Comparison of ENCODE assay signal across 8 cellular contexts in genomic region chr5:53478411-53479044, GRCh38. TPM values are rescaled to one million over a fixed set of nuclear protein-coding genes. Genes with fewer than 3 reads are reported as not detected.
A peak's percentile ranks its signal among the peaks of the same experiment; 100 is the strongest.
DNase-seq lines count a peak whose midpoint lies in the region; ATAC-seq and TF ChIP-seq lines count a peak whose summit lies in the region.

No MANE protein-coding gene starts in this region.

- peaks cover 0 to 2% of the 10 kb centered on the region in 2 experiments; a peak in 1 of 3 replicates for H3K36me3 ChIP-seq in HEK293 (ENCODE audit: control insufficient read depth in 2 of 2, insufficient read depth in 1 of 2, low read length in 2 of 2)
- no peaks in the 10 kb centered on the region for H3K36me3 ChIP-seq in heart left ventricle

- TF ChIP-seq POLR2A in heart left ventricle (IDR thresholded peaks at IDR 0.05): no peak

- TF ChIP-seq CTCF in HEK293 (tag by site-specific recombination; IDR thresholded peaks at IDR 0.05): peak; percentile 89
- peak; percentile 41 to 77 (median 60) for TF ChIP-seq CTCF in heart left ventricle (IDR thresholded peaks at IDR 0.05)
- TF ChIP-seq CTCF in progenitor cell of endocrine pancreas (IDR thresholded peaks at IDR 0.05; ENCODE audit: unreplicated experiment): peak; percentile 55

- H3K9me3 ChIP-seq in HEK293 (ENCODE audit: control insufficient read depth, insufficient read depth, low read depth, low read length) (no peaks in the 10 kb centered on the region), heart left ventricle (no peaks in the 10 kb centered on the region)

- peak overlapping the region; percentile 31 for H3K4me3 ChIP-seq in HEK293 (ENCODE audit: low read depth, low read length)
- H3K4me3 ChIP-seq in heart left ventricle: peak overlapping the region; percentile 10 to 93 (median 70)

- no peaks in the 10 kb centered on the region for H3K36me3 Mint-ChIP-seq in activated naive CD8-positive, alpha-beta T cell
- no peaks in the 10 kb centered on the region for H3K36me3 Mint-ChIP-seq in progenitor cell of endocrine pancreas (ENCODE audit: insufficient read depth)

- peaks cover 0 to 24% (median 0%) of the 10 kb centered on the region in 9 donors for H3K27me3 ChIP-seq in heart left ventricle

- peaks cover 31% of the 10 kb centered on the region for H3K4me1 Mint-ChIP-seq in activated naive CD8-positive, alpha-beta T cell (ENCODE audit: low read depth)
- peaks cover 32% of the 10 kb centered on the region for H3K4me1 Mint-ChIP-seq in progenitor cell of endocrine pancreas (ENCODE audit: low read depth)

- peaks cover 33% of the 10 kb centered on the region for H3K27me3 Mint-ChIP-seq in activated naive CD8-positive, alpha-beta T cell
- peaks cover 30% of the 10 kb centered on the region for H3K27me3 Mint-ChIP-seq in progenitor cell of endocrine pancreas

- H3K9me3 Mint-ChIP-seq in activated naive CD8-positive, alpha-beta T cell (ENCODE audit: low read depth): no peaks in the 10 kb centered on the region
- no peaks in the 10 kb centered on the region for H3K9me3 Mint-ChIP-seq in progenitor cell of endocrine pancreas (ENCODE audit: low read depth)

- POLR2A ChIA-PET in HEK293 (lab: Yijun Ruan, JAX): interaction anchor here (0.8 kb wide), 1 partner anchor 9 kb away, joined by 4 read pairs; no protein-coding TSS in a partner anchor

- H3K4me3 Mint-ChIP-seq in activated naive CD8-positive, alpha-beta T cell: peak overlapping the region; percentile 95
- peak overlapping the region; percentile 85 for H3K4me3 Mint-ChIP-seq in progenitor cell of endocrine pancreas (ENCODE audit: low read depth)

- intact Hi-C loops in heart left ventricle (cut with DNase I): loop anchor here (2.0 to 10.0 kb wide), 12 partner anchors 386 to 754 kb away; no protein-coding TSS in a partner anchor

- DNase-seq in DMS 273 treated with DMSO at 0.1 percent for 48 hours (lab: John Stamatoyannopoulos, UW): peak; percentile 75
- DNase-seq in NCI-H510A (lab: John Stamatoyannopoulos, UW): peak; percentile 51
- DNase-seq in heart left ventricle: peak in 3 of 5 donors; percentile 20 to 57 (median 21)
- no peak for DNase-seq in progenitor cell of endocrine pancreas (ENCODE audit: low spot score, unreplicated experiment)
- DNase-seq in activated gamma-delta T cell treated with Interleukin-2 at 50 U/mL for 16 hours: no peak
- no peak for DNase-seq in stimulated activated naive CD4-positive, alpha-beta T cell treated with Interleukin-2 at 50 U/mL for 16 hours (lab: John Stamatoyannopoulos, UW)

- H3K27ac ChIP-seq in HEK293 (ENCODE audit: extremely low read depth, low read depth, low read length) (peak overlapping the region; percentile 24; the same call in 1 of the 2 replicates), heart left ventricle (peak overlapping the region in 3 of 12 donors; percentile 41 to 80 (median 79))

- 0 to 1% (median 1%) methylated on average over 26 of the region's 26 CpGs for WGBS in heart left ventricle, 4 donors

- CTCF ChIA-PET in HEK293 (lab: Yijun Ruan, JAX): interaction anchor here (0.6 to 2.0 kb wide), 20 partner anchors 9 to 1392 kb away, joined by 3 to 8 read pairs (median 3); no protein-coding TSS in a partner anchor

- H3K27ac Mint-ChIP-seq in activated naive CD8-positive, alpha-beta T cell: no peak overlapping the region
- peak overlapping the region; percentile 1 for H3K27ac Mint-ChIP-seq in progenitor cell of endocrine pancreas

- peaks cover 2% of the 10 kb centered on the region for H3K4me1 ChIP-seq in HEK293 (ENCODE audit: control insufficient read depth, insufficient read depth, low read length)
- H3K4me1 ChIP-seq in heart left ventricle: peaks cover 0 to 38% (median 7%) of the 10 kb centered on the region in 12 donors

- peak; percentile 10 to 63 (median 56) for ATAC-seq in heart left ventricle

TF ChIP-seq in HEK293, 187 proteins besides CTCF, POLR2A, EP300 and RAD21 (continues in another document):
- TF ChIP-seq FEZF1 (tag by site-specific recombination; IDR thresholded peaks at IDR 0.05): peak; percentile 38
- 0 out of 2 replicates have a peak, but pooled peaks have one; percentile 47 for TF ChIP-seq HIC1 (tag by site-specific recombination; IDR thresholded peaks at IDR 0.05)
- peak; percentile 99 for TF ChIP-seq ZNF398 (tag by site-specific recombination; IDR thresholded peaks at IDR 0.05)
- TF ChIP-seq ZNF596 (tag by site-specific recombination; IDR thresholded peaks at IDR 0.05): peak; percentile 68
- no peak for TF ChIP-seq ZNF426 (tag by site-specific recombination; IDR thresholded peaks at IDR 0.05)
- no peak for TF ChIP-seq ZNF214 (tag by site-specific recombination; IDR thresholded peaks at IDR 0.05; ENCODE audit: borderline replicate concordance)
- peak; percentile 66; the same call in 1 of the 2 replicates for TF ChIP-seq ZNF324 (tag by site-specific recombination; IDR thresholded peaks at IDR 0.05)
- peak; percentile 93 for TF ChIP-seq ZBTB44 (tag by site-specific recombination; IDR thresholded peaks at IDR 0.05)
- TF ChIP-seq KLF9 (tag by site-specific recombination; IDR thresholded peaks at IDR 0.05; ENCODE audit: low read depth): no peak
- peak; percentile 86; the same call in 1 of the 2 replicates for TF ChIP-seq ZBTB48 (tag by site-specific recombination; IDR thresholded peaks at IDR 0.05)
- TF ChIP-seq BCL6B (tag by site-specific recombination; IDR thresholded peaks at IDR 0.05): peak; percentile 57; the same call in 1 of the 2 replicates
- peak; percentile 93 for TF ChIP-seq ZNF777 (tag by site-specific recombination; IDR thresholded peaks at IDR 0.05; ENCODE audit: borderline replicate concordance)

RNA-seq across cellular contexts. Expression of gene FST, which starts 1.9 kb away (rescaled TPM):
- total RNA-seq in heart left ventricle: 1 to 10 TPM in 6 of 9 donors, under 1 TPM in 3; 0.50 to 4.8 (median 2.0) TPM
- polyA plus RNA-seq in heart left ventricle: 1 to 10 TPM in 1 of 2 donors, under 1 TPM in 1; 0.22 to 2.8 TPM
- 1.7 and 2.3 TPM in 2 replicates for total RNA-seq in progenitor cell of endocrine pancreas

Comparison
In these comparisons a context has a peak if more than half of its experiments do, and no peak if none do; other contexts are left out.
1. DNase-seq: peak in DMS 273 treated with DMSO at 0.1 percent for 48 hours (single experiment), NCI-H510A (single experiment) and heart left ventricle (3 of 5); none in progenitor cell of endocrine pancreas (single experiment), activated gamma-delta T cell treated with Interleukin-2 at 50 U/mL for 16 hours (single experiment) and stimulated activated naive CD4-positive, alpha-beta T cell treated with Interleukin-2 at 50 U/mL for 16 hours (single experiment).
2. Peak in every context shown above with its lines, with median percentiles within 50 percentile points of each other: CTCF ChIP-seq.